Comparison of ENCODE assay signal across 1 cellular context in genomic region chr19:480016-480855, GRCh38.
TF ChIP-seq lines count a peak whose summit lies in the region.

No MANE protein-coding gene starts in this region.

TF ChIP-seq in HepG2, 621 proteins besides CTCF, POLR2A, EP300 and RAD21 (continued from another document and continues in another):
- TF ChIP-seq ZNF687 (CRISPR knock-in tag; IDR thresholded peaks at IDR 0.05) (peak; percentile 74), ZNF3 (CRISPR knock-in tag; IDR thresholded peaks at IDR 0.05) (no peak), ZNF275 (CRISPR knock-in tag; IDR thresholded peaks at IDR 0.05; ENCODE audit: borderline replicate concordance) (no peak), FOSL2 (CRISPR knock-in tag; IDR thresholded peaks at IDR 0.05) (peak; percentile 25; the same call in 1 of the 2 replicates), CCAR2 (optimal IDR thresholded peaks at IDR 0.05; ENCODE audit: low read depth, low read length) (no peak), NFKBIZ (CRISPR knock-in tag; IDR thresholded peaks at IDR 0.05) (no peak), MEIS2 (CRISPR knock-in tag; IDR thresholded peaks at IDR 0.05) (0 out of 2 replicates have a peak, but pooled peaks have one; percentile 40), ZNF225 (CRISPR knock-in tag; IDR thresholded peaks at IDR 0.05) (peak; percentile 26; the same call in 1 of the 2 replicates), SMAD1 (CRISPR knock-in tag; IDR thresholded peaks at IDR 0.05; ENCODE audit: borderline replicate concordance, low read depth) (no peak), ZNF512B (CRISPR knock-in tag; IDR thresholded peaks at IDR 0.05; ENCODE audit: borderline replicate concordance) (peak; percentile 99; the same call in 1 of the 2 replicates), MYC (CRISPR knock-in tag; IDR thresholded peaks at IDR 0.05; ENCODE audit: borderline replicate concordance) (no peak; the same call in 1 of the 2 replicates), ZNF670 (CRISPR knock-in tag; IDR thresholded peaks at IDR 0.05; ENCODE audit: borderline replicate concordance) (no peak), MYPOP (CRISPR knock-in tag; IDR thresholded peaks at IDR 0.05) (no peak), PREB (CRISPR knock-in tag; IDR thresholded peaks at IDR 0.05) (no peak), ZNF614 (CRISPR knock-in tag; IDR thresholded peaks at IDR 0.05; ENCODE audit: borderline replicate concordance) (no peak), ZNF766 (CRISPR knock-in tag; IDR thresholded peaks at IDR 0.05; ENCODE audit: borderline replicate concordance) (no peak), KLF12 (CRISPR knock-in tag; IDR thresholded peaks at IDR 0.05; ENCODE audit: borderline replicate concordance) (no peak), IKZF5 (CRISPR knock-in tag; IDR thresholded peaks at IDR 0.05) (no peak), THAP8 (CRISPR knock-in tag; IDR thresholded peaks at IDR 0.05; ENCODE audit: borderline replicate concordance) (no peak), ARID3A (IDR thresholded peaks at IDR 0.05; ENCODE audit: low read depth, low read length) (no peak), HOXA3 (CRISPR knock-in tag; IDR thresholded peaks at IDR 0.05) (peak; percentile 56; the same call in 1 of the 2 replicates), PAXIP1 (CRISPR knock-in tag; conservative IDR thresholded peaks at IDR 0.05) (no peak), HIVEP1 (CRISPR knock-in tag; IDR thresholded peaks at IDR 0.05) (no peak), MXI1 (IDR thresholded peaks at IDR 0.05; ENCODE audit: borderline replicate concordance, low read depth, low read length) (0 out of 3 replicates have a peak, but pooled peaks have one; percentile 40), ZNF839 (CRISPR knock-in tag; IDR thresholded peaks at IDR 0.05; ENCODE audit: borderline replicate concordance) (no peak), FOXP4 (CRISPR knock-in tag; IDR thresholded peaks at IDR 0.05) (no peak), PCBP2 (optimal IDR thresholded peaks at IDR 0.05; ENCODE audit: low read depth, low read length, poor library complexity, severe bottlenecking) (peak; percentile 76), ZNF770 (CRISPR knock-in tag; IDR thresholded peaks at IDR 0.05) (no peak), AKAP8 (CRISPR knock-in tag; IDR thresholded peaks at IDR 0.05) (no peak), NBN (conservative IDR thresholded peaks at IDR 0.05) (peak; percentile 99), DRAP1 (CRISPR knock-in tag; IDR thresholded peaks at IDR 0.05) (no peak), RELA (CRISPR knock-in tag; IDR thresholded peaks at IDR 0.05) (no peak)
